In the genomic region with DNA sequence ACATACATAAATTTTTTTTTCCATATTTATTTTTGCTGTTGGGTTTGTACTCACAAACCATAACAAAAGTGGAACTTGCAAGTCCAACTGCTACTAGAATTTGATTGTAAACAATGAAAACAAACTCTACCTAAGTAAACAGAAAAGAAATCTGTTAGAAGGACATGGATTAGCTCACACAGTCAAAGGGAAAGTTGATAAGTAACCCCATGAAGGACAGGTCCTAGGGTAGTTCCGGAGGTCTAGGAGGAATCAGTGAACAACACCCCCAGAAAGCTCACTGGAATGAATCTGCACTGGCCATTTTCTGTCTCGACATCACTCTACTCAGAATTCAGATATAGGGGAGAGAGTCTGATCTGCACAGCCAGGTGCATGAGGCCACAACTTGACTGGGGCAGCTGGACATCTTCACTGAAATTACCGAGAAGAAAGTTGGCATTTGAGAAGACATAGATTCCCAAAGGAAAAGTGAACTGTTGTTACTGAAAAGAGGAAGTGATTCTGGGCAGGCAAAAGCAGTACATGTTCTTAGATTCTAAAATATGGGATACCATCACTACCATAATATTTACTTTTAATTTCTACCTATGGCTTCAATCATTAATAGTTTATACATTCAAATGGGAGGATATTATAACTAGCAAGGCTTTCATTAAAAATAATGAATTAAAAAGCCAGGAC, we compare ENCODE assay signal across 1 cellular context.
A peak's percentile ranks its signal among the peaks of the same experiment; 100 is the strongest.
TF ChIP-seq lines count a peak whose summit lies in the region.

No MANE protein-coding gene starts in this region.

TF ChIP-seq in HepG2, 621 proteins besides CTCF, POLR2A, EP300 and RAD21 (continued from another document and continues in another):
- TF ChIP-seq, protein P1, sequence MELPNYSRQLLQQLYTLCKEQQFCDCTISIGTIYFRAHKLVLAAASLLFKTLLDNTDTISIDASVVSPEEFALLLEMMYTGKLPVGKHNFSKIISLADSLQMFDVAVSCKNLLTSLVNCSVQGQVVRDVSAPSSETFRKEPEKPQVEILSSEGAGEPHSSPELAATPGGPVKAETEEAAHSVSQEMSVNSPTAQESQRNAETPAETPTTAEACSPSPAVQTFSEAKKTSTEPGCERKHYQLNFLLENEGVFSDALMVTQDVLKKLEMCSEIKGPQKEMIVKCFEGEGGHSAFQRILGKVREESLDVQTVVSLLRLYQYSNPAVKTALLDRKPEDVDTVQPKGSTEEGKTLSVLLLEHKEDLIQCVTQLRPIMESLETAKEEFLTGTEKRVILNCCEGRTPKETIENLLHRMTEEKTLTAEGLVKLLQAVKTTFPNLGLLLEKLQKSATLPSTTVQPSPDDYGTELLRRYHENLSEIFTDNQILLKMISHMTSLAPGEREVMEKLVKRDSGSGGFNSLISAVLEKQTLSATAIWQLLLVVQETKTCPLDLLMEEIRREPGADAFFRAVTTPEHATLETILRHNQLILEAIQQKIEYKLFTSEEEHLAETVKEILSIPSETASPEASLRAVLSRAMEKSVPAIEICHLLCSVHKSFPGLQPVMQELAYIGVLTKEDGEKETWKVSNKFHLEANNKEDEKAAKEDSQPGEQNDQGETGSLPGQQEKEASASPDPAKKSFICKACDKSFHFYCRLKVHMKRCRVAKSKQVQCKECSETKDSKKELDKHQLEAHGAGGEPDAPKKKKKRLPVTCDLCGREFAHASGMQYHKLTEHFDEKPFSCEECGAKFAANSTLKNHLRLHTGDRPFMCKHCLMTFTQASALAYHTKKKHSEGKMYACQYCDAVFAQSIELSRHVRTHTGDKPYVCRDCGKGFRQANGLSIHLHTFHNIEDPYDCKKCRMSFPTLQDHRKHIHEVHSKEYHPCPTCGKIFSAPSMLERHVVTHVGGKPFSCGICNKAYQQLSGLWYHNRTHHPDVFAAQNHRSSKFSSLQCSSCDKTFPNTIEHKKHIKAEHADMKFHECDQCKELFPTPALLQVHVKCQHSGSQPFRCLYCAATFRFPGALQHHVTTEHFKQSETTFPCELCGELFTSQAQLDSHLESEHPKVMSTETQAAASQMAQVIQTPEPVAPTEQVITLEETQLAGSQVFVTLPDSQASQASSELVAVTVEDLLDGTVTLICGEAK (IDR thresholded peaks at IDR 0.05): no peak
- TF ChIP-seq, protein P1 (CRISPR knock-in tag; IDR thresholded peaks at IDR 0.05): no peak
- no peak for TF ChIP-seq ZNF839 (CRISPR knock-in tag; IDR thresholded peaks at IDR 0.05; ENCODE audit: borderline replicate concordance)
- no peak for TF ChIP-seq NCOA5 (CRISPR knock-in tag; IDR thresholded peaks at IDR 0.05)
- TF ChIP-seq, protein P2, sequence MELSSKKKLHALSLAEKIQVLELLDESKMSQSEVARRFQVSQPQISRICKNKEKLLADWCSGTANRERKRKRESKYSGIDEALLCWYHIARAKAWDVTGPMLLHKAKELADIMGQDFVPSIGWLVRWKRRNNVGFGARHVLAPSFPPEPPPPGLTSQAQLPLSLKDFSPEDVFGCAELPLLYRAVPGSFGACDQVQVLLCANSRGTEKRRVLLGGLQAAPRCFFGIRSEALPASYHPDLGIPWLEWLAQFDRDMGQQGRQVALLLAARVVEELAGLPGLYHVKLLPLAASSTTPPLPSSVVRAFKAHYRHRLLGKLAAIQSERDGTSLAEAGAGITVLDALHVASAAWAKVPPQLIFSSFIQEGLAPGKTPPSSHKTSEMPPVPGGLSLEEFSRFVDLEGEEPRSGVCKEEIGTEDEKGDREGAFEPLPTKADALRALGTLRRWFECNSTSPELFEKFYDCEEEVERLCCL (CRISPR knock-in tag; IDR thresholded peaks at IDR 0.05; ENCODE audit: borderline replicate concordance): no peak
- TF ChIP-seq, protein P3, sequence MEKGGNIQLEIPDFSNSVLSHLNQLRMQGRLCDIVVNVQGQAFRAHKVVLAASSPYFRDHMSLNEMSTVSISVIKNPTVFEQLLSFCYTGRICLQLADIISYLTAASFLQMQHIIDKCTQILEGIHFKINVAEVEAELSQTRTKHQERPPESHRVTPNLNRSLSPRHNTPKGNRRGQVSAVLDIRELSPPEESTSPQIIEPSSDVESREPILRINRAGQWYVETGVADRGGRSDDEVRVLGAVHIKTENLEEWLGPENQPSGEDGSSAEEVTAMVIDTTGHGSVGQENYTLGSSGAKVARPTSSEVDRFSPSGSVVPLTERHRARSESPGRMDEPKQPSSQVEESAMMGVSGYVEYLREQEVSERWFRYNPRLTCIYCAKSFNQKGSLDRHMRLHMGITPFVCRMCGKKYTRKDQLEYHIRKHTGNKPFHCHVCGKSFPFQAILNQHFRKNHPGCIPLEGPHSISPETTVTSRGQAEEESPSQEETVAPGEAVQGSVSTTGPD (CRISPR knock-in tag; IDR thresholded peaks at IDR 0.05): no peak
- TF ChIP-seq ZNF660 (CRISPR knock-in tag; IDR thresholded peaks at IDR 0.05; ENCODE audit: borderline replicate concordance, low read depth): no peak
- TF ChIP-seq ZKSCAN8 (CRISPR knock-in tag; IDR thresholded peaks at IDR 0.05; ENCODE audit: borderline replicate concordance): no peak
- TF ChIP-seq, protein P4, sequence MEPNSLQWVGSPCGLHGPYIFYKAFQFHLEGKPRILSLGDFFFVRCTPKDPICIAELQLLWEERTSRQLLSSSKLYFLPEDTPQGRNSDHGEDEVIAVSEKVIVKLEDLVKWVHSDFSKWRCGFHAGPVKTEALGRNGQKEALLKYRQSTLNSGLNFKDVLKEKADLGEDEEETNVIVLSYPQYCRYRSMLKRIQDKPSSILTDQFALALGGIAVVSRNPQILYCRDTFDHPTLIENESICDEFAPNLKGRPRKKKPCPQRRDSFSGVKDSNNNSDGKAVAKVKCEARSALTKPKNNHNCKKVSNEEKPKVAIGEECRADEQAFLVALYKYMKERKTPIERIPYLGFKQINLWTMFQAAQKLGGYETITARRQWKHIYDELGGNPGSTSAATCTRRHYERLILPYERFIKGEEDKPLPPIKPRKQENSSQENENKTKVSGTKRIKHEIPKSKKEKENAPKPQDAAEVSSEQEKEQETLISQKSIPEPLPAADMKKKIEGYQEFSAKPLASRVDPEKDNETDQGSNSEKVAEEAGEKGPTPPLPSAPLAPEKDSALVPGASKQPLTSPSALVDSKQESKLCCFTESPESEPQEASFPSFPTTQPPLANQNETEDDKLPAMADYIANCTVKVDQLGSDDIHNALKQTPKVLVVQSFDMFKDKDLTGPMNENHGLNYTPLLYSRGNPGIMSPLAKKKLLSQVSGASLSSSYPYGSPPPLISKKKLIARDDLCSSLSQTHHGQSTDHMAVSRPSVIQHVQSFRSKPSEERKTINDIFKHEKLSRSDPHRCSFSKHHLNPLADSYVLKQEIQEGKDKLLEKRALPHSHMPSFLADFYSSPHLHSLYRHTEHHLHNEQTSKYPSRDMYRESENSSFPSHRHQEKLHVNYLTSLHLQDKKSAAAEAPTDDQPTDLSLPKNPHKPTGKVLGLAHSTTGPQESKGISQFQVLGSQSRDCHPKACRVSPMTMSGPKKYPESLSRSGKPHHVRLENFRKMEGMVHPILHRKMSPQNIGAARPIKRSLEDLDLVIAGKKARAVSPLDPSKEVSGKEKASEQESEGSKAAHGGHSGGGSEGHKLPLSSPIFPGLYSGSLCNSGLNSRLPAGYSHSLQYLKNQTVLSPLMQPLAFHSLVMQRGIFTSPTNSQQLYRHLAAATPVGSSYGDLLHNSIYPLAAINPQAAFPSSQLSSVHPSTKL (CRISPR knock-in tag; IDR thresholded peaks at IDR 0.05): peak; percentile 81
- TF ChIP-seq, protein P5, sequence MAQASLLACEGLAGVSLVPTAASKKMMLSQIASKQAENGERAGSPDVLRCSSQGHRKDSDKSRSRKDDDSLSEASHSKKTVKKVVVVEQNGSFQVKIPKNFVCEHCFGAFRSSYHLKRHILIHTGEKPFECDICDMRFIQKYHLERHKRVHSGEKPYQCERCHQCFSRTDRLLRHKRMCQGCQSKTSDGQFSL (CRISPR knock-in tag; IDR thresholded peaks at IDR 0.05): no peak
- TF ChIP-seq ZNF883 (CRISPR knock-in tag; IDR thresholded peaks at IDR 0.05; ENCODE audit: not compliant biosample characterization): no peak
- TF ChIP-seq, protein P6, sequence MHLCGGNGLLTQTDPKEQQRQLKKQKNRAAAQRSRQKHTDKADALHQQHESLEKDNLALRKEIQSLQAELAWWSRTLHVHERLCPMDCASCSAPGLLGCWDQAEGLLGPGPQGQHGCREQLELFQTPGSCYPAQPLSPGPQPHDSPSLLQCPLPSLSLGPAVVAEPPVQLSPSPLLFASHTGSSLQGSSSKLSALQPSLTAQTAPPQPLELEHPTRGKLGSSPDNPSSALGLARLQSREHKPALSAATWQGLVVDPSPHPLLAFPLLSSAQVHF (CRISPR knock-in tag; IDR thresholded peaks at IDR 0.05): no peak
- no peak for TF ChIP-seq EHMT2 (IDR thresholded peaks at IDR 0.05; ENCODE audit: borderline replicate concordance, low read depth, low read length)
- no peak for TF ChIP-seq ZNF737 (CRISPR knock-in tag; IDR thresholded peaks at IDR 0.05; ENCODE audit: borderline replicate concordance)
- TF ChIP-seq ZNF598 (CRISPR knock-in tag; IDR thresholded peaks at IDR 0.05; ENCODE audit: borderline replicate concordance): no peak
- no peak for TF ChIP-seq RFX5 (IDR thresholded peaks at IDR 0.05; ENCODE audit: low read depth, low read length)
- TF ChIP-seq, protein P7, sequence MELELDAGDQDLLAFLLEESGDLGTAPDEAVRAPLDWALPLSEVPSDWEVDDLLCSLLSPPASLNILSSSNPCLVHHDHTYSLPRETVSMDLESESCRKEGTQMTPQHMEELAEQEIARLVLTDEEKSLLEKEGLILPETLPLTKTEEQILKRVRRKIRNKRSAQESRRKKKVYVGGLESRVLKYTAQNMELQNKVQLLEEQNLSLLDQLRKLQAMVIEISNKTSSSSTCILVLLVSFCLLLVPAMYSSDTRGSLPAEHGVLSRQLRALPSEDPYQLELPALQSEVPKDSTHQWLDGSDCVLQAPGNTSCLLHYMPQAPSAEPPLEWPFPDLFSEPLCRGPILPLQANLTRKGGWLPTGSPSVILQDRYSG (CRISPR knock-in tag; IDR thresholded peaks at IDR 0.05): no peak
- TF ChIP-seq POLR2G (IDR thresholded peaks at IDR 0.05; ENCODE audit: low read depth, low read length): no peak
- TF ChIP-seq ZNF350 (CRISPR knock-in tag; IDR thresholded peaks at IDR 0.05; ENCODE audit: borderline replicate concordance, low read depth): no peak
- TF ChIP-seq, protein P8, sequence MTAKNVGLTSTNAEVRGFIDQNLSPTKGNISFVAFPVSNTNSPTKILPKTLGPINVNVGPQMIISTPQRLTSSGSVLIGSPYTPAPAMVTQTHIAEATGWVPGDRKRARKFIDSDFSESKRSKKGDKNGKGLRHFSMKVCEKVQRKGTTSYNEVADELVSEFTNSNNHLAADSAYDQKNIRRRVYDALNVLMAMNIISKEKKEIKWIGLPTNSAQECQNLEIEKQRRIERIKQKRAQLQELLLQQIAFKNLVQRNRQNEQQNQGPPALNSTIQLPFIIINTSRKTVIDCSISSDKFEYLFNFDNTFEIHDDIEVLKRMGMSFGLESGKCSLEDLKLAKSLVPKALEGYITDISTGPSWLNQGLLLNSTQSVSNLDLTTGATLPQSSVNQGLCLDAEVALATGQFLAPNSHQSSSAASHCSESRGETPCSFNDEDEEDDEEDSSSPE (CRISPR knock-in tag; IDR thresholded peaks at IDR 0.05): no peak
- TF ChIP-seq HNF4G (IDR thresholded peaks at IDR 0.05; ENCODE audit: borderline replicate concordance, low read depth, low read length): no peak
- no peak for TF ChIP-seq HNF4G (CRISPR knock-in tag; IDR thresholded peaks at IDR 0.05; ENCODE audit: borderline replicate concordance, low read depth)
- no peak for TF ChIP-seq KLF6 (CRISPR knock-in tag; IDR thresholded peaks at IDR 0.05)
- TF ChIP-seq, protein P9, sequence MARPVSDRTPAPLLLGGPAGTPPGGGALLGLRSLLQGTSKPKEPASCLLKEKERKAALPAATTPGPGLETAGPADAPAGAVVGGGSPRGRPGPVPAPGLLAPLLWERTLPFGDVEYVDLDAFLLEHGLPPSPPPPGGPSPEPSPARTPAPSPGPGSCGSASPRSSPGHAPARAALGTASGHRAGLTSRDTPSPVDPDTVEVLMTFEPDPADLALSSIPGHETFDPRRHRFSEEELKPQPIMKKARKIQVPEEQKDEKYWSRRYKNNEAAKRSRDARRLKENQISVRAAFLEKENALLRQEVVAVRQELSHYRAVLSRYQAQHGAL (CRISPR knock-in tag; IDR thresholded peaks at IDR 0.05; ENCODE audit: not compliant biosample characterization): no peak
- no peak for TF ChIP-seq SRSF1 (optimal IDR thresholded peaks at IDR 0.05; ENCODE audit: low read depth, low read length)
- TF ChIP-seq SNRNP70 (IDR thresholded peaks at IDR 0.05; ENCODE audit: low read depth, low read length): no peak
- TF ChIP-seq XRCC5 (optimal IDR thresholded peaks at IDR 0.05; ENCODE audit: low read length): no peak
- no peak for TF ChIP-seq ZNF251 (CRISPR knock-in tag; IDR thresholded peaks at IDR 0.05)
- no peak for TF ChIP-seq ARHGAP35 (CRISPR knock-in tag; IDR thresholded peaks at IDR 0.05; ENCODE audit: borderline replicate concordance)
- TF ChIP-seq, protein P10, sequence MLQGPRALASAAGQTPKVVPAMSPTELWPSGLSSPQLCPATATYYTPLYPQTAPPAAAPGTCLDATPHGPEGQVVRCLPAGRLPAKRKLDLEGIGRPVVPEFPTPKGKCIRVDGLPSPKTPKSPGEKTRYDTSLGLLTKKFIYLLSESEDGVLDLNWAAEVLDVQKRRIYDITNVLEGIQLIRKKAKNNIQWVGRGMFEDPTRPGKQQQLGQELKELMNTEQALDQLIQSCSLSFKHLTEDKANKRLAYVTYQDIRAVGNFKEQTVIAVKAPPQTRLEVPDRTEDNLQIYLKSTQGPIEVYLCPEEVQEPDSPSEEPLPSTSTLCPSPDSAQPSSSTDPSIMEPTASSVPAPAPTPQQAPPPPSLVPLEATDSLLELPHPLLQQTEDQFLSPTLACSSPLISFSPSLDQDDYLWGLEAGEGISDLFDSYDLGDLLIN (CRISPR knock-in tag; IDR thresholded peaks at IDR 0.05; ENCODE audit: borderline replicate concordance): no peak
- TF ChIP-seq MIER2 (CRISPR knock-in tag; IDR thresholded peaks at IDR 0.05): no peak
- TF ChIP-seq TBX2 (CRISPR knock-in tag; IDR thresholded peaks at IDR 0.05; ENCODE audit: borderline replicate concordance): no peak
- no peak for TF ChIP-seq HOXA3 (CRISPR knock-in tag; IDR thresholded peaks at IDR 0.05)
